Comparison of ENCODE assay signal across 8 cellular contexts in genomic region chr1:220123889-220124288, GRCh38. TPM values are rescaled to one million over a fixed set of nuclear protein-coding genes. Genes with fewer than 3 reads are reported as not detected.
A peak's percentile ranks its signal among the peaks of the same experiment; 100 is the strongest.
DNase-seq lines count a peak whose midpoint lies in the region; ATAC-seq and TF ChIP-seq lines count a peak whose summit lies in the region.

No MANE protein-coding gene starts in this region.

- CTCF ChIA-PET in CD8-positive, alpha-beta memory T cell (lab: Charles Lee) = interaction anchor here (1.9 to 2.2 kb wide), 2 partner anchors 11 to 135 kb away, joined by 3 to 10 read pairs; no protein-coding TSS in a partner anchor

- no peak overlapping the region for H3K27ac Mint-ChIP-seq in CD8-positive, alpha-beta memory T cell

- peak; percentile 17 for DNase-seq in CMK (ENCODE audit: low read depth)
- no peak for DNase-seq in RWPE2 (ENCODE audit: low spot score)
- peak; percentile 16 for DNase-seq in hepatic stellate cell (ENCODE audit: low spot score)
- no peak for DNase-seq in mesenteric fat pad (ENCODE audit: low spot score)
- no peak for DNase-seq in NCI-H2029 (lab: John Stamatoyannopoulos, UW)
- DNase-seq in CD8-positive, alpha-beta memory T cell = no peak
- DNase-seq in islet precursor cell = no peak

- POLR2A ChIA-PET in CD8-positive, alpha-beta memory T cell (lab: Charles Lee) = no interaction called here

- H3K4me3 ChIP-seq in RWPE2 (ENCODE audit: severe bottlenecking) = no peak overlapping the region
- no peak overlapping the region for H3K4me3 ChIP-seq in CD8-positive, alpha-beta memory T cell (ENCODE audit: low read length)

- no peaks in the 10 kb centered on the region for H3K27me3 ChIP-seq in RWPE2 (ENCODE audit: insufficient read depth, poor library complexity, severe bottlenecking)
- H3K27me3 ChIP-seq in CD8-positive, alpha-beta memory T cell (ENCODE audit: insufficient read depth, low read length, poor library complexity, severe bottlenecking) = no peaks in the 10 kb centered on the region

- peaks cover 0 to 50% (median 5%) of the 10 kb centered on the region in 3 donors for H3K36me3 Mint-ChIP-seq in CD8-positive, alpha-beta memory T cell

- ATAC-seq in GM18868 (IDR thresholded peaks at IDR 0.05; ENCODE audit: unreplicated experiment) = peak; percentile 59
- no peak for ATAC-seq in RWPE2 (ENCODE audit: low read depth)

- H3K4me1 ChIP-seq in RWPE2 (ENCODE audit: insufficient read depth, poor library complexity, severe bottlenecking) = no peaks in the 10 kb centered on the region
- H3K4me1 ChIP-seq in CD8-positive, alpha-beta memory T cell (ENCODE audit: insufficient read depth, low read length) = no peaks in the 10 kb centered on the region

- no peak overlapping the region for H3K27ac ChIP-seq in RWPE2 (ENCODE audit: poor library complexity, severe bottlenecking)
- no peak overlapping the region for H3K27ac ChIP-seq in CD8-positive, alpha-beta memory T cell (ENCODE audit: low read depth, low read length)

- TF ChIP-seq CTCF in RWPE2 (IDR thresholded peaks at IDR 0.05; ENCODE audit: poor library complexity, severe bottlenecking) = peak; percentile 27

- H3K9me3 Mint-ChIP-seq in CD8-positive, alpha-beta memory T cell = no peaks in the 10 kb centered on the region

- H3K27me3 Mint-ChIP-seq in CD8-positive, alpha-beta memory T cell = no peaks in the 10 kb centered on the region

- H3K9me3 ChIP-seq in RWPE2 (ENCODE audit: severe bottlenecking) = no peaks in the 10 kb centered on the region
- no peaks in the 10 kb centered on the region for H3K9me3 ChIP-seq in CD8-positive, alpha-beta memory T cell (ENCODE audit: low read length)

- H3K4me1 Mint-ChIP-seq in CD8-positive, alpha-beta memory T cell = peaks cover 5 to 11% (median 5%) of the 10 kb centered on the region in 3 donors

- peaks cover 6% of the 10 kb centered on the region; the same call in 1 of the 2 replicates for H3K36me3 ChIP-seq in RWPE2 (ENCODE audit: low read depth)
- peaks cover 7% of the 10 kb centered on the region for H3K36me3 ChIP-seq in CD8-positive, alpha-beta memory T cell (ENCODE audit: insufficient read depth, low read length)

- no peak overlapping the region for H3K4me3 Mint-ChIP-seq in CD8-positive, alpha-beta memory T cell

RNA-seq across cellular contexts. Expression of gene IARS2, which starts 30.0 kb away (rescaled TPM):
- total RNA-seq in mesenteric fat pad = 78.5 TPM
- 10 to 100 TPM; 80.8 to 83.0 TPM for total RNA-seq in CD8-positive, alpha-beta memory T cell
- 68.9 TPM for polyA plus RNA-seq in CD8-positive, alpha-beta memory T cell

RNA-seq across cellular contexts. Expression of gene BPNT1, which starts 34.3 kb away (rescaled TPM):
- 22.1 TPM for total RNA-seq in mesenteric fat pad
- 10 to 100 TPM; 24.8 to 26.3 TPM for total RNA-seq in CD8-positive, alpha-beta memory T cell
- polyA plus RNA-seq in CD8-positive, alpha-beta memory T cell = 21.3 TPM

Comparison
In these comparisons a context has a peak if more than half of its experiments do, and no peak if none do; other contexts are left out.
1. DNase-seq: peak in CMK (single experiment) and hepatic stellate cell (single experiment); none in RWPE2 (single experiment), mesenteric fat pad (single experiment), NCI-H2029 (single experiment), CD8-positive, alpha-beta memory T cell (0 of 5) and islet precursor cell (single experiment).